13 cellular contexts compared by ENCODE assay signal in the genomic region with DNA sequence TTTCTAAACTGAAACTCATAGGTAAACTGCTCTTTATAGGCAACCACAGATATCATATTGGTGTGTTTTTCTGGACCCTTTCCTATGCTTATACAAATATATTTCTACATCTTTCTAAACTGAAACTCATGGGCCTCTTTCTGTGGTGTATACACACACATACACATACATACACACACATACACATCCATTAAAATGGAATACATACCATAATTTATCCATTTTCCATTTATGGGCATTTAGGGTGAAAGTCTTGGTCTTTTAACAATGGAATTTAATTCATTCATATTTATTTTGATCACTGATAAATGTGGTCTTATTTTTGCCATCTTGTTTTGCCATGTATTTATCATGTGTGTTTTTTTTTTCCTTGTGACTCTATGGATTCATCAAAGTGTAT. TPM values are rescaled to one million over a fixed set of nuclear protein-coding genes. Genes with fewer than 3 reads are reported as not detected.
DNase-seq lines count a peak whose midpoint lies in the region; ATAC-seq, FAIRE-seq and TF ChIP-seq lines count a peak whose summit lies in the region.
"Had no signal": no experiment of that assay in that cellular context is flagged by ENCODE, and none has a peak within 500 bp of the region (broad histone marks: within the 10 kb centered on the region; RNA-seq: fewer than 3 reads in every experiment).

No MANE protein-coding gene starts in this region.

- FAIRE-seq in GM12878 (lab: Jason Lieb, UNC): no peak
- FAIRE-seq: D721Med had no signal

- peaks cover 84% of the 10 kb centered on the region for H3K79me2 ChIP-seq in GM12878 (ENCODE audit: control insufficient read depth, insufficient read depth, low read length)

- DNase-seq in CD4-positive, alpha-beta T cell: no peak
- DNase-seq in GM12878 (ENCODE audit: low read depth, low spot score) (no peak), neural crest cell (ENCODE audit: low read depth, low spot score) (no peak), NCI-H226 (no peak), NCI-H2227 treated with DMSO at 0.1 percent for 48 hours (lab: John Stamatoyannopoulos, UW) (no peak), NCI-H82 (lab: John Stamatoyannopoulos, UW) (no peak)
- DNase-seq: dorsolateral prefrontal cortex; mucosa of descending colon; stimulated activated CD4-positive, alpha-beta T cell treated with anti-CD3 and anti-CD28 coated beads, Interleukin-12 subunit alpha, Interleukin-12 subunit beta, amount 100 ng/mL, for 4 hours had no signal

- no peaks in the 10 kb centered on the region for H3K27me3 ChIP-seq in CD4-positive, alpha-beta T cell (ENCODE audit: control insufficient read depth, insufficient read depth, low read length)
- H3K27me3 ChIP-seq in GM12878 (replicated peaks in 1 of 2; ENCODE audit: control insufficient read depth in 2 of 2, insufficient read depth in 2 of 2, low read length in 1 of 2): no peaks in the 10 kb centered on the region
- H3K27me3 ChIP-seq: dorsolateral prefrontal cortex, hepatocyte had no signal

- no peak for TF ChIP-seq POLR2A in GM12878 (IDR thresholded peaks at IDR 0.05; ENCODE audit: low read depth, low read length)

- no peaks in the 10 kb centered on the region for H3K9me3 Mint-ChIP-seq in CD4-positive, alpha-beta T cell
- no peaks in the 10 kb centered on the region for H3K9me3 Mint-ChIP-seq in IgD-negative memory B cell
- H3K9me3 Mint-ChIP-seq in neural crest cell: no peaks in the 10 kb centered on the region

- in situ Hi-C loops in GM12878 (cut with MboI): no loop called here

- no peaks in the 10 kb centered on the region for H3K27me3 Mint-ChIP-seq in CD4-positive, alpha-beta T cell
- H3K27me3 Mint-ChIP-seq in IgD-negative memory B cell (no peaks in the 10 kb centered on the region), neural crest cell (ENCODE audit: low read depth) (no peaks in the 10 kb centered on the region)

- SMC1A ChIA-PET in GM12878 (lab: Charles Lee; ENCODE audit: uncharacterized antibody, unreplicated experiment): interaction anchor here (1.6 to 6.2 kb wide), 9 partner anchors 11 to 92 kb away, joined by 4 to 98 read pairs (median 29); partner anchors contain the start of gene IRF1

- peak overlapping the region; percentile 89 for H3K4me3 ChIP-seq in GM12878
- H3K4me3 ChIP-seq: hepatocyte, mucosa of descending colon had no signal

- no peaks in the 10 kb centered on the region for H4K20me1 ChIP-seq in GM12878 (ENCODE audit: control insufficient read depth, insufficient read depth)

- CTCF ChIA-PET in CD4-positive, alpha-beta T cell (lab: Charles Lee): interaction anchor here (2.0 kb wide), 1 partner anchor 77 kb away, joined by 8 read pairs; the partner anchor contains the start of gene IRF1
- CTCF ChIA-PET in GM12878 (lab: Yijun Ruan, JAX): interaction anchor here (0.6 to 4.1 kb wide), 7 partner anchors 11 to 545 kb away, joined by 3 to 37 read pairs (median 11); no protein-coding TSS in a partner anchor

- H3K4me3 Mint-ChIP-seq in CD4-positive, alpha-beta T cell: peak overlapping the region; percentile 96
- H3K4me3 Mint-ChIP-seq in IgD-negative memory B cell: peak overlapping the region; percentile 38 to 99 (median 98)
- peak overlapping the region; percentile 14 for H3K4me3 Mint-ChIP-seq in neural crest cell

- no peak for TF ChIP-seq RAD21 in GM12878 (IDR thresholded peaks at IDR 0.05; ENCODE audit: insufficient read depth, low read depth, low read length)

- H3K4me1 ChIP-seq in GM12878 (ENCODE audit: control insufficient read depth, insufficient read depth, low read length): peaks cover 26% of the 10 kb centered on the region

- intact Hi-C loops in CD4-positive, alpha-beta T cell (cut with DNase I, micrococcal nuclease): loop anchor here in 1 of 2 experiments (5.0 kb wide), 2 partner anchors 44 to 59 kb away; no protein-coding TSS in a partner anchor
- intact Hi-C loops in GM12878 (cut with micrococcal nuclease; ENCODE audit: unreplicated experiment): loop anchor here (1.0 kb wide), 1 partner anchor 8 kb away; no protein-coding TSS in a partner anchor

- H2AFZ ChIP-seq in GM12878 (ENCODE audit: control insufficient read depth, low read depth, low read length): no peak overlapping the region
- H2AFZ ChIP-seq: hepatocyte had no signal

- TF ChIP-seq EP300 in GM12878 (IDR thresholded peaks at IDR 0.05; ENCODE audit: borderline replicate concordance in 1 of 2, control insufficient read depth in 1 of 2, low read depth in 2 of 2, low read length in 2 of 2): no peak

- H3K9ac ChIP-seq in GM12878 (ENCODE audit: control insufficient read depth, insufficient read depth, low read length): peak overlapping the region; percentile 96

- POLR2A ChIA-PET in CD4-positive, alpha-beta T cell (lab: Charles Lee): interaction anchor here (0.7 to 6.2 kb wide), 6 partner anchors 14 to 87 kb away, joined by 3 to 71 read pairs (median 10); partner anchors contain the start of gene IRF1
- POLR2A ChIA-PET in GM12878 (lab: Charles Lee): interaction anchor here (0.6 to 5.8 kb wide), 9 partner anchors 14 to 246 kb away, joined by 3 to 97 read pairs (median 3); partner anchors contain the start of gene IRF1

- H3K36me3 Mint-ChIP-seq in CD4-positive, alpha-beta T cell (ENCODE audit: low read depth): peaks cover 55% of the 10 kb centered on the region
- peaks cover 7% of the 10 kb centered on the region for H3K36me3 Mint-ChIP-seq in IgD-negative memory B cell
- no peaks in the 10 kb centered on the region for H3K36me3 Mint-ChIP-seq in neural crest cell (ENCODE audit: low read depth)

- H3K9me3 ChIP-seq in CD4-positive, alpha-beta T cell (ENCODE audit: control insufficient read depth, low read length): no peaks in the 10 kb centered on the region
- no peaks in the 10 kb centered on the region for H3K9me3 ChIP-seq in GM12878 (replicated peaks; ENCODE audit: control insufficient read depth, insufficient read depth, low read length)
- H3K9me3 ChIP-seq: mucosa of descending colon had no signal

- ATAC-seq in CD4-positive, alpha-beta T cell (ENCODE audit: poor library complexity): no peak
- ATAC-seq in GM12878 (peak; percentile 5), HG03521 (IDR thresholded peaks at IDR 0.05; ENCODE audit: unreplicated experiment) (no peak)
- ATAC-seq: mucosa of descending colon had no signal

- peaks cover 0 to 10% of the 10 kb centered on the region in 2 experiments for H3K36me3 ChIP-seq in GM12878 (ENCODE audit: control insufficient read depth in 2 of 2, insufficient read depth in 2 of 2, low read length in 1 of 2)

- RAD21 ChIA-PET in GM12878 (lab: Charles Lee; ENCODE audit: unreplicated experiment): interaction anchor here (1.6 to 6.2 kb wide), 8 partner anchors 12 to 84 kb away, joined by 4 to 121 read pairs (median 30); partner anchors contain the start of gene IRF1

- no peak overlapping the region for H3K27ac ChIP-seq in CD4-positive, alpha-beta T cell (ENCODE audit: low read depth, low read length)
- H3K27ac ChIP-seq in GM12878 (ENCODE audit: control insufficient read depth, insufficient read depth): peak overlapping the region; percentile 95

- peak overlapping the region; percentile 98 for H3K27ac Mint-ChIP-seq in CD4-positive, alpha-beta T cell
- peak overlapping the region; percentile 80 to 98 (median 96) for H3K27ac Mint-ChIP-seq in IgD-negative memory B cell
- H3K27ac Mint-ChIP-seq in neural crest cell (ENCODE audit: unreplicated experiment): no peak overlapping the region

- BruUV-seq in GM12878 (replicated peaks; lab: Mats Ljungman, UMichigan): no TSS peak

- H3K4me2 ChIP-seq in GM12878 (ENCODE audit: control insufficient read depth, insufficient read depth): peak overlapping the region; percentile 93
- H3K4me2 ChIP-seq: hepatocyte had no signal

- H3K4me1 Mint-ChIP-seq in CD4-positive, alpha-beta T cell (ENCODE audit: low read depth): peaks cover 89% of the 10 kb centered on the region
- H3K4me1 Mint-ChIP-seq in IgD-negative memory B cell (peaks cover 46 to 63% (median 52%) of the 10 kb centered on the region in 3 donors), neural crest cell (peaks cover 9% of the 10 kb centered on the region)

- no peak for TF ChIP-seq CTCF in CD4-positive, alpha-beta T cell (IDR thresholded peaks at IDR 0.05)
- no peak for TF ChIP-seq CTCF in GM12878 (IDR thresholded peaks at IDR 0.05 in 2 of 3, conservative IDR thresholded peaks at IDR 0.05 in 1 of 3; ENCODE audit: control insufficient read depth in 2 of 3, extremely low read depth in 1 of 3, insufficient read depth in 1 of 3, low read depth in 3 of 3, low read length in 3 of 3)
- no peak for TF ChIP-seq CTCF in neural crest cell (conservative IDR thresholded peaks at IDR 0.05)

TF ChIP-seq in GM12878, 131 proteins besides CTCF, POLR2A, EP300 and RAD21 (continues in another document):
- TF ChIP-seq KDM1A (IDR thresholded peaks at IDR 0.05; ENCODE audit: borderline replicate concordance) (no peak), RAD51 (IDR thresholded peaks at IDR 0.05) (no peak), IKZF2 (IDR thresholded peaks at IDR 0.05) (peak in 1 of 2 experiments; percentile 18)

RNA-seq across cellular contexts. Expression of gene SLC22A5, which starts 44.1 kb away (rescaled TPM):
- 1 to 10 TPM; 4.3 to 4.5 TPM for total RNA-seq in CD4-positive, alpha-beta T cell
- 1.9 TPM for polyA plus RNA-seq in IgD-negative memory B cell
- 5.8 and 6.4 TPM in 2 replicates for total RNA-seq in GM12878 (2013; cell fraction: nucleolus; rRNA removed)
- total RNA-seq in GM12878 (2014; rRNA removed): 2.4 and 3.3 TPM in 2 replicates
- 2.3 and 3.5 TPM in 2 replicates for total RNA-seq in GM12878 (2014; rRNA removed; fragmentation: Illumina TruSeq; extraction: Trizol)
- total RNA-seq in GM12878 (2021): 3.4 and 4.8 TPM in 2 replicates
- 1.6 TPM for polyA plus RNA-seq in GM12878 (2011; ENCODE audit: low read depth)
- 3.3 and 4.3 TPM in 2 replicates for polyA plus RNA-seq in GM12878 (2011; rRNA removed)
- polyA plus RNA-seq in GM12878 (2011; cell fraction: cytosol; rRNA removed): 3.7 and 4.6 TPM in 2 replicates
- polyA plus RNA-seq in GM12878 (2011; cell fraction: nucleus; rRNA removed): 11.1 and 11.6 TPM in 2 replicates
- polyA plus RNA-seq in GM12878 (2012): 0.88 and 1.4 TPM in 2 replicates
- polyA plus RNA-seq in GM12878 (2014; fragmentation: Illumina TruSeq; extraction: Trizol): 4.4 and 6.6 TPM in 2 replicates
- 1 to 10 TPM; 1.1 to 1.9 TPM for polyA plus RNA-seq in GM12878 (2014; fragmentation: Nextera tagmentation; extraction: Ambion mirVana)
- 3.7 TPM in 2 replicates for polyA plus RNA-seq in GM12878 (2014; rRNA removed)
- polyA plus RNA-seq in GM12878 (2016; fragmentation: Nextera tagmentation; extraction: Ambion mirVana): 1 to 10 TPM; 2.2 to 2.3 TPM
- 6.6 and 10.1 TPM in 2 replicates for polyA minus RNA-seq in GM12878 (2011; rRNA and poly(A)+ RNA removed)
- polyA minus RNA-seq in GM12878 (2011; cell fraction: cytosol; rRNA and poly(A)+ RNA removed): 1.7 TPM in 2 replicates
- 1.7 and 3.9 TPM in 2 replicates for polyA minus RNA-seq in GM12878 (2011; cell fraction: nucleus; rRNA and poly(A)+ RNA removed)
- 5.6 and 6.4 TPM in 2 replicates for total RNA-seq in neural crest cell

Comparison
In these comparisons a context has a peak if more than half of its experiments do, and no peak if none do; other contexts are left out.
1. H3K4me3 Mint-ChIP-seq: peak in every context shown above with its lines; median percentile 98 in IgD-negative memory B cell; 96 in CD4-positive, alpha-beta T cell; 14 in neural crest cell.